In the genomic region with DNA sequence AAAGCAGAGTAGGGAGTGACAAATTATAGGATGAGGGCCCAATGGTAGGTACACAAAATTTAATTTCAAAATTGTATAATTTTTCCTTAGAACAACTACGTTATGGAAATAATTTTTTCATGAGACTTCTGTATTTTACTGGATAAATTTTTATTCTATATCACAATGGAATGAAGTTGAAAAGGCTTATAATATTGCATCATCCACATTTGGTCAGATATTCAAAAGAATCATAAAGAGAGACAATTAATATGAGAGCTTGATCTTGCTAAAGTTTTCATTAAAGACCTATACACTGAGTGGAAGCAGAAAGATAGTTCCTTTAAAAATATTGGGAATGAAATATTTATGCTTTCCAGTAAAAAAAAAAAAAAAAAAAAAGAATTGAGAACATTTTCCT, we compare ENCODE assay signal across 20 cellular contexts.
DNase-seq lines count a peak whose midpoint lies in the region; ATAC-seq, FAIRE-seq and TF ChIP-seq lines count a peak whose summit lies in the region.
"Had no signal": no experiment of that assay in that cellular context is flagged by ENCODE, and none has a peak within 500 bp of the region (broad histone marks: within the 10 kb centered on the region; RNA-seq: fewer than 3 reads in every experiment).

No MANE protein-coding gene starts in this region.

- no peak overlapping the region for H3K4me3 ChIP-seq in HepG2 (replicated peaks in 1 of 3; ENCODE audit: insufficient read depth in 1 of 3, low read depth in 2 of 3, low read length in 3 of 3)
- no peak overlapping the region for H3K4me3 ChIP-seq in right lobe of liver
- no peak overlapping the region for H3K4me3 ChIP-seq in OCI-LY1 (ENCODE audit: low read depth, low read length, poor library complexity, severe bottlenecking)
- no peak overlapping the region for H3K4me3 ChIP-seq in K562
- H3K4me3 ChIP-seq: A549 had no signal

- H3K4me1 ChIP-seq in HepG2 (ENCODE audit: insufficient read depth, low read length) (no peaks in the 10 kb centered on the region), right lobe of liver (no peaks in the 10 kb centered on the region), OCI-LY1 (ENCODE audit: insufficient read depth, low read length, severe bottlenecking) (peaks cover 89% of the 10 kb centered on the region), K562 (replicated peaks in 1 of 2; ENCODE audit: control insufficient read depth in 2 of 2, insufficient read depth in 2 of 2, low read length in 2 of 2) (no peaks in the 10 kb centered on the region; a peak in 1 of 5 replicates)
- H3K4me1 ChIP-seq: A549 had no signal

- H3K36me3 ChIP-seq in HepG2 (replicated peaks in 1 of 2; ENCODE audit: control insufficient read depth in 1 of 2, insufficient read depth in 2 of 2, low read length in 2 of 2) = no peaks in the 10 kb centered on the region
- no peaks in the 10 kb centered on the region for H3K36me3 ChIP-seq in right lobe of liver
- no peaks in the 10 kb centered on the region for H3K36me3 ChIP-seq in OCI-LY1 (ENCODE audit: insufficient read depth, low read length)
- no peaks in the 10 kb centered on the region for H3K36me3 ChIP-seq in K562 (ENCODE audit: control insufficient read depth, insufficient read depth, low read length)

- BruUV-seq in HepG2 (replicated peaks; lab: Mats Ljungman, UMichigan) (no TSS peak), K562 (replicated peaks; lab: Mats Ljungman, UMichigan) (no TSS peak)

- no peaks in the 10 kb centered on the region for H4K20me1 ChIP-seq in HepG2 (ENCODE audit: insufficient read depth, low read length)
- H4K20me1 ChIP-seq in OCI-LY1 (ENCODE audit: insufficient read depth, low read length) = no peaks in the 10 kb centered on the region
- H4K20me1 ChIP-seq in K562 (replicated peaks; ENCODE audit: control insufficient read depth, insufficient read depth, low read length) = 0 out of 2 replicates have a peak, but pooled peaks cover 6% of the 10 kb centered on the region

- ATAC-seq in HepG2 = no peak
- ATAC-seq in right lobe of liver = no peak
- ATAC-seq in K562 = no peak
- ATAC-seq: A549 had no signal

- H3F3A ChIP-seq in OCI-LY1 (ENCODE audit: insufficient read depth, low read length) = peaks cover 15% of the 10 kb centered on the region

- H3K9me1 ChIP-seq in K562 (ENCODE audit: control insufficient read depth, insufficient read depth, low read length) = no peaks in the 10 kb centered on the region

- no peaks in the 10 kb centered on the region for H3K9me2 ChIP-seq in OCI-LY1 (ENCODE audit: low read depth, low read length)

- H3K79me2 ChIP-seq in HepG2 (ENCODE audit: insufficient read depth, low read length) (no peaks in the 10 kb centered on the region), OCI-LY1 (ENCODE audit: insufficient read depth, low read length) (no peaks in the 10 kb centered on the region), K562 (ENCODE audit: control insufficient read depth, insufficient read depth, low read length) (no peaks in the 10 kb centered on the region)

- no peak overlapping the region for H3K4me2 ChIP-seq in HepG2 (ENCODE audit: low read depth, low read length)
- H3K4me2 ChIP-seq in OCI-LY1 (ENCODE audit: low read length) = no peak overlapping the region
- H3K4me2 ChIP-seq in K562 (ENCODE audit: insufficient read depth, low read length) = no peak overlapping the region
- H3K4me2 ChIP-seq: A549 had no signal

- intact Hi-C loops in HepG2 (cut with micrococcal nuclease; ENCODE audit: unreplicated experiment) (no loop called here), right lobe of liver (cut with DNase I) (no loop called here), K562 (cut with micrococcal nuclease) (no loop called here)

- TF ChIP-seq CTCF in HepG2 (CRISPR knock-in tag; IDR thresholded peaks at IDR 0.05) = no peak
- no peak for TF ChIP-seq CTCF in right lobe of liver (IDR thresholded peaks at IDR 0.05)
- TF ChIP-seq CTCF in OCI-LY1 (IDR thresholded peaks at IDR 0.05; ENCODE audit: low read length) = no peak
- TF ChIP-seq CTCF in K562 (IDR thresholded peaks at IDR 0.05 in 2 of 3, conservative IDR thresholded peaks at IDR 0.05 in 1 of 3; ENCODE audit: insufficient read depth in 2 of 3, low read depth in 1 of 3, low read length in 3 of 3) = no peak

- H3K9ac ChIP-seq in HepG2 (ENCODE audit: insufficient read depth, low read depth, low read length) (no peak overlapping the region), OCI-LY1 (ENCODE audit: low read length) (no peak overlapping the region), K562 (ENCODE audit: insufficient read depth in 1 of 2, low read depth in 2 of 2, low read length in 2 of 2) (no peak overlapping the region)

- TF ChIP-seq EP300 in HepG2 (IDR thresholded peaks at IDR 0.05; ENCODE audit: low read depth in 2 of 2, low read length in 2 of 2) (no peak), HepG2 (CRISPR knock-in tag; IDR thresholded peaks at IDR 0.05; ENCODE audit: borderline replicate concordance) (no peak), K562 (IDR thresholded peaks at IDR 0.05; ENCODE audit: low read length) (no peak)

- H2AFZ ChIP-seq in HepG2 (ENCODE audit: low read length) = no peak overlapping the region
- no peak overlapping the region for H2AFZ ChIP-seq in OCI-LY1 (ENCODE audit: low read length)
- no peak overlapping the region for H2AFZ ChIP-seq in K562 (ENCODE audit: low read depth, low read length)

- POLR2A ChIA-PET in HepG2 (lab: Yijun Ruan, JAX) (no interaction called here), K562 (lab: Yijun Ruan, JAX) (interaction anchor here (0.6 kb wide), 1 partner anchor 33 kb away, joined by 3 read pairs; no protein-coding TSS in a partner anchor)

- H3K9me3 ChIP-seq in HepG2 (ENCODE audit: low read length) (no peaks in the 10 kb centered on the region), right lobe of liver (no peaks in the 10 kb centered on the region), OCI-LY1 (ENCODE audit: low read length) (no peaks in the 10 kb centered on the region), K562 (replicated peaks; ENCODE audit: control insufficient read depth, insufficient read depth, low read depth, low read length) (no peaks in the 10 kb centered on the region)
- H3K9me3 ChIP-seq: A549 had no signal

- TF ChIP-seq POLR2A in HepG2 (IDR thresholded peaks at IDR 0.05; ENCODE audit: insufficient read depth in 1 of 2, low read depth in 2 of 2, low read length in 2 of 2) (no peak), right lobe of liver (IDR thresholded peaks at IDR 0.05) (no peak), K562 (conservative IDR thresholded peaks at IDR 0.05) (no peak)

- FAIRE-seq in HepG2 (lab: Jason Lieb, UNC) (no peak), K562 (lab: Jason Lieb, UNC) (no peak)
- FAIRE-seq: A549, GM12891, GM18507, H54 had no signal

- CTCF ChIA-PET in HepG2 (lab: Yijun Ruan, JAX; ENCODE audit: low intra/inter-chr PET ratio, low total read pairs) = no interaction called here
- CTCF ChIA-PET in K562 (lab: Yijun Ruan, JAX; ENCODE audit: low intra/inter-chr PET ratio) = no interaction called here

- H3K27me3 ChIP-seq in HepG2 (ENCODE audit: control insufficient read depth in 1 of 2, insufficient read depth in 2 of 2, low read length in 2 of 2) = no peaks in the 10 kb centered on the region
- H3K27me3 ChIP-seq in right lobe of liver = no peaks in the 10 kb centered on the region
- no peaks in the 10 kb centered on the region for H3K27me3 ChIP-seq in OCI-LY1 (ENCODE audit: insufficient read depth, low read length)
- H3K27me3 ChIP-seq in K562 (ENCODE audit: control insufficient read depth in 2 of 2, insufficient read depth in 2 of 2, low read length in 2 of 2) = no peaks in the 10 kb centered on the region

- in situ Hi-C loops in HepG2 (cut with HindIII; ENCODE audit: extremely low pct_ligation_motif_present, low pct_unique_long_range_greater_than_20kb) (no loop called here), K562 (cut with MboI) (no loop called here), ACHN (cut with HindIII; ENCODE audit: low pct_ligation_motif_present, low pct_unique_long_range_greater_than_20kb, low sequenced_read_pairs) (no loop called here)

- TF ChIP-seq RAD21 in HepG2 (CRISPR knock-in tag; IDR thresholded peaks at IDR 0.05) = no peak
- no peak for TF ChIP-seq RAD21 in K562 (CRISPR knock-in tag; conservative IDR thresholded peaks at IDR 0.05 in 1 of 2, IDR thresholded peaks at IDR 0.05 in 1 of 2)

- DNase-seq in HepG2 (ENCODE audit: low spot score) (no peak), right lobe of liver (no peak), K562 (ENCODE audit: extremely low read depth in 1 of 4, low spot score in 3 of 4) (no peak), superior temporal gyrus (ENCODE audit: extremely low spot score) (no peak), ACHN (no peak)
- DNase-seq: 8988T; C1 segment of cervical spinal cord; Calu3; CD4-positive, alpha-beta memory T cell; COR-L47; DMS53; DMS79 treated with DMSO at 0.1 percent for 48 hours; GF-D8; GOT3; HCEC 1CT had no signal

- no peak overlapping the region for H3K27ac ChIP-seq in HepG2 (ENCODE audit: extremely low read length, insufficient read depth, low read length)
- no peak overlapping the region for H3K27ac ChIP-seq in right lobe of liver
- peak overlapping the region; percentile 99 for H3K27ac ChIP-seq in OCI-LY1 (ENCODE audit: low read depth, low read length, poor library complexity, severe bottlenecking)
- no peak overlapping the region for H3K27ac ChIP-seq in K562 (ENCODE audit: extremely low read depth, low read depth, low read length)
- H3K27ac ChIP-seq: A549 had no signal

- 93% methylated on average over 1 of the region's 1 CpG for WGBS in HepG2 (ENCODE audit: low lambda C conversion rate)
- WGBS in right lobe of liver (ENCODE audit: insufficient coverage, low coverage, low lambda C conversion rate, missing lambda C conversion rate) = 93% methylated on average over 1 of the region's 1 CpG
- WGBS in K562 (ENCODE audit: insufficient coverage, low coverage, missing lambda C conversion rate) = 78% methylated on average over 1 of the region's 1 CpG

TF ChIP-seq in HepG2, 621 proteins besides CTCF, POLR2A, EP300 and RAD21 (continues in another document):
- TF ChIP-seq, protein P1, sequence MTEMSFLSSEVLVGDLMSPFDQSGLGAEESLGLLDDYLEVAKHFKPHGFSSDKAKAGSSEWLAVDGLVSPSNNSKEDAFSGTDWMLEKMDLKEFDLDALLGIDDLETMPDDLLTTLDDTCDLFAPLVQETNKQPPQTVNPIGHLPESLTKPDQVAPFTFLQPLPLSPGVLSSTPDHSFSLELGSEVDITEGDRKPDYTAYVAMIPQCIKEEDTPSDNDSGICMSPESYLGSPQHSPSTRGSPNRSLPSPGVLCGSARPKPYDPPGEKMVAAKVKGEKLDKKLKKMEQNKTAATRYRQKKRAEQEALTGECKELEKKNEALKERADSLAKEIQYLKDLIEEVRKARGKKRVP (CRISPR knock-in tag; IDR thresholded peaks at IDR 0.05) = peak in 1 of 2 experiments; percentile 39; a peak in 1 of 4 replicates

TF ChIP-seq in K562, 482 proteins besides CTCF, POLR2A, EP300 and RAD21 (continues in another document):
- TF ChIP-seq SETDB1 (IDR thresholded peaks at IDR 0.05; ENCODE audit: low read length) (no peak), RFX5 (IDR thresholded peaks at IDR 0.05; ENCODE audit: low read depth, low read length) (no peak), ZNF140 (CRISPR knock-in tag; IDR thresholded peaks at IDR 0.05) (no peak), ZSCAN32 (CRISPR knock-in tag; IDR thresholded peaks at IDR 0.05) (peak; percentile 75)
- TF ChIP-seq, protein P2, sequence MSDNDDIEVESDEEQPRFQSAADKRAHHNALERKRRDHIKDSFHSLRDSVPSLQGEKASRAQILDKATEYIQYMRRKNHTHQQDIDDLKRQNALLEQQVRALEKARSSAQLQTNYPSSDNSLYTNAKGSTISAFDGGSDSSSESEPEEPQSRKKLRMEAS (CRISPR knock-in tag; IDR thresholded peaks at IDR 0.05) = no peak
